Comparison of ENCODE assay signal across 8 cellular contexts in the genomic region with DNA sequence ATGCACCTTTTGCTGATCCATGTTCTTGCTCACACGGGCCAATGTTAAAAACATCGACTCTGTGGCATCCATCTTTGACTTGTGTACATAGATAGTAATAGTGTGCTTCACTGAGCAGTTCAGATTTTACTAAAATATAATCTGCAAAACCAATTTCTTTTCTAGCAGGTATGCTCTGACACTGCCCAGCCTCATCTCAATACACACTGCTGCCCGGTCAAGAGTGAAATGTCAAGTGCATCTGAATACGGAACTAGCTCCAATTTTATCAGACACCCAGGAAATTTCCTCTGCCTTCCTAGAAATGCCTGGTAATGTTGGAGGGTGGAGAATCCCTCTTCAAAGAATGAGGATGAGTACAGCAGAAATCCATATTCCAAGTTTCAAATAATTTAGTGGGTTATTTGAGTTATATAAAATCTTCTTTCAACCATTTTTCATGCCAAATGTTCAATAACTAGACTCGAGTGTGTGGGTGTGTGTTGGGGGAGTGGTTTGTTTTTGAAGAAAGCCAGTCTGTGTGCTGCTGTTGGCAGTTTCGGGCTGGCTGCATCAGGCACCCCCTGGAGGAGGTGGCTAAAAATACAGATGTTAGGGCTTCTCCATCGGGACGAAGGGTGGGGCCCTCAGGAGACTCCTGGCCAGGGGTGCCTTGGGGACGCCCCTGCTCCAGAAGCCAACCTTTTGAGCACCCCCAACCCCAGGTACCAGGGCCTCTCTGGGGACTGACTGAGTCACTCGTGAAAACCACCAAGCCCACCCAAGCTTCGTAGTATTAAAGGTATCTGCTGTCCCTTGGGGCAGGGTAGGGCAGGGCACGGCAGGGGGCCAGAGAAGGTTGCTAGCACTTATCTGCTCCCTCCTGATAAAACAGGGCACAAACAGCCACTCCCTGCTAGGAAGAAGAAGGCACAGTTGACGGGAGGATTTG. TPM values are rescaled to one million over a fixed set of nuclear protein-coding genes. Genes with fewer than 3 reads are reported as not detected.
DNase-seq lines count a peak whose midpoint lies in the region; ATAC-seq, FAIRE-seq and TF ChIP-seq lines count a peak whose summit lies in the region.

No MANE protein-coding gene starts in this region.

- no peak overlapping the region for H3K4me2 ChIP-seq in endothelial cell of umbilical vein (ENCODE audit: insufficient read depth, low read length)

- no peak overlapping the region for H3K4me3 Mint-ChIP-seq in naive thymus-derived CD4-positive, alpha-beta T cell

- peak; percentile 9 to 48 (median 33) for DNase-seq in NCI-H1417 (lab: John Stamatoyannopoulos, UW)
- DNase-seq in NCI-H1417 treated with DMSO at 0.1 percent for 48 hours (lab: John Stamatoyannopoulos, UW): no peak
- DNase-seq in NCI-H2227 treated with DMSO at 0.1 percent for 48 hours (lab: John Stamatoyannopoulos, UW): peak; percentile 33
- no peak for DNase-seq in endothelial cell of umbilical vein (ENCODE audit: low read depth, low spot score)
- no peak for DNase-seq in naive thymus-derived CD4-positive, alpha-beta T cell
- DNase-seq in inferior parietal cortex (ENCODE audit: extremely low spot score): no peak
- DNase-seq in NCI-H69 (lab: John Stamatoyannopoulos, UW): no peak

- no peak overlapping the region for H3K27ac ChIP-seq in endothelial cell of umbilical vein (ENCODE audit: insufficient read depth, low read depth, low read length)
- H3K27ac ChIP-seq in naive thymus-derived CD4-positive, alpha-beta T cell (ENCODE audit: low read depth, low read length): no peak overlapping the region

- H3K4me1 ChIP-seq in endothelial cell of umbilical vein (ENCODE audit: control insufficient read depth, extremely low read depth, insufficient read depth, low read length): peaks cover 11% of the 10 kb centered on the region
- H3K4me1 ChIP-seq in naive thymus-derived CD4-positive, alpha-beta T cell (ENCODE audit: control insufficient read depth in 2 of 2, insufficient read depth in 2 of 2, low read length in 2 of 2): no peaks in the 10 kb centered on the region

- TF ChIP-seq POLR2A in endothelial cell of umbilical vein (IDR thresholded peaks at IDR 0.05; ENCODE audit: low read depth, low read length): no peak

- H3K79me2 ChIP-seq in endothelial cell of umbilical vein (ENCODE audit: control insufficient read depth, insufficient read depth, low read length): peaks cover 100% of the 10 kb centered on the region

- peak; percentile 72 for FAIRE-seq in endothelial cell of umbilical vein (lab: Jason Lieb, UNC)

- TF ChIP-seq CTCF in endothelial cell of umbilical vein (IDR thresholded peaks at IDR 0.05; ENCODE audit: extremely low read depth in 1 of 2, insufficient read depth in 1 of 2, low read depth in 1 of 2, low read length in 2 of 2): peak; percentile 25 to 44

- peaks cover 0 to 10% (median 0%) of the 10 kb centered on the region in 7 donors for H3K4me1 Mint-ChIP-seq in naive thymus-derived CD4-positive, alpha-beta T cell

- no TSS peak for BruUV-seq in endothelial cell of umbilical vein (replicated peaks; lab: Mats Ljungman, UMichigan)

- H3K9me1 ChIP-seq in endothelial cell of umbilical vein (replicated peaks; ENCODE audit: control insufficient read depth, extremely low read depth, insufficient read depth, low read length): no peaks in the 10 kb centered on the region

- H3K36me3 Mint-ChIP-seq in naive thymus-derived CD4-positive, alpha-beta T cell: no peaks in the 10 kb centered on the region

- H3K9me3 ChIP-seq in endothelial cell of umbilical vein (replicated peaks; ENCODE audit: control insufficient read depth, insufficient read depth, low read length): no peaks in the 10 kb centered on the region
- H3K9me3 ChIP-seq in naive thymus-derived CD4-positive, alpha-beta T cell (ENCODE audit: control insufficient read depth in 2 of 3, low read length in 3 of 3): no peaks in the 10 kb centered on the region

- H3K9me3 Mint-ChIP-seq in naive thymus-derived CD4-positive, alpha-beta T cell: peaks cover 0 to under 1% (median 0%) of the 10 kb centered on the region in 11 donors

- no peak overlapping the region for H3K27ac Mint-ChIP-seq in naive thymus-derived CD4-positive, alpha-beta T cell

- POLR2A ChIA-PET in endothelial cell of umbilical vein (lab: Charles Lee): no interaction called here
- POLR2A ChIA-PET in naive thymus-derived CD4-positive, alpha-beta T cell (lab: Charles Lee): no interaction called here

- peaks cover 20 to 66% (median 27%) of the 10 kb centered on the region in 5 donors for H3K27me3 Mint-ChIP-seq in naive thymus-derived CD4-positive, alpha-beta T cell

- H3K4me3 ChIP-seq in endothelial cell of umbilical vein (replicated peaks in 1 of 3; ENCODE audit: insufficient read depth in 1 of 3, low read depth in 1 of 3, low read length in 3 of 3): no peak overlapping the region
- no peak overlapping the region for H3K4me3 ChIP-seq in naive thymus-derived CD4-positive, alpha-beta T cell (ENCODE audit: low read length)

- CTCF ChIA-PET in endothelial cell of umbilical vein (lab: Charles Lee): interaction anchor here (0.9 to 1.8 kb wide), 4 partner anchors 62 to 97 kb away, joined by 4 to 5 read pairs (median 4); no protein-coding TSS in a partner anchor
- CTCF ChIA-PET in naive thymus-derived CD4-positive, alpha-beta T cell (lab: Charles Lee): no interaction called here

- H2AFZ ChIP-seq in endothelial cell of umbilical vein (ENCODE audit: low read depth, low read length): no peak overlapping the region

- no peak overlapping the region for H3K9ac ChIP-seq in endothelial cell of umbilical vein (replicated peaks; ENCODE audit: extremely low read depth, insufficient read depth, low read length)

- intact Hi-C loops in endothelial cell of umbilical vein (cut with micrococcal nuclease): loop anchor here (1.0 kb wide), 1 partner anchor 97 kb away; no protein-coding TSS in a partner anchor
- intact Hi-C loops in naive thymus-derived CD4-positive, alpha-beta T cell (cut with micrococcal nuclease): no loop called here

- H3K36me3 ChIP-seq in endothelial cell of umbilical vein (ENCODE audit: control insufficient read depth in 2 of 2, extremely low read depth in 1 of 2, insufficient read depth in 2 of 2, low read length in 2 of 2): peaks cover 0 to 12% of the 10 kb centered on the region in 2 experiments
- no peaks in the 10 kb centered on the region for H3K36me3 ChIP-seq in naive thymus-derived CD4-positive, alpha-beta T cell (ENCODE audit: control insufficient read depth in 2 of 3, insufficient read depth in 3 of 3, low read length in 3 of 3)

- H4K20me1 ChIP-seq in endothelial cell of umbilical vein (replicated peaks; ENCODE audit: control insufficient read depth, extremely low read depth, insufficient read depth, low read length): peaks cover 4% of the 10 kb centered on the region

- ATAC-seq in naive thymus-derived CD4-positive, alpha-beta T cell: peak; percentile 42
- no peak for ATAC-seq in GM18498 (IDR thresholded peaks at IDR 0.05; ENCODE audit: unreplicated experiment)

- no peaks in the 10 kb centered on the region for H3K27me3 ChIP-seq in endothelial cell of umbilical vein (ENCODE audit: control insufficient read depth in 2 of 2, insufficient read depth in 2 of 2, low read length in 2 of 2)
- no peaks in the 10 kb centered on the region for H3K27me3 ChIP-seq in naive thymus-derived CD4-positive, alpha-beta T cell (ENCODE audit: control insufficient read depth in 2 of 2, insufficient read depth in 2 of 2, low read length in 2 of 2)

- dilution Hi-C loops in endothelial cell of umbilical vein (cut with MboI; ENCODE audit: extremely low pct_ligation_motif_present, low sequenced_read_pairs): no loop called here

TF ChIP-seq in endothelial cell of umbilical vein, 7 proteins besides CTCF, POLR2A, EP300 and RAD21:
- TF ChIP-seq, protein P1, sequence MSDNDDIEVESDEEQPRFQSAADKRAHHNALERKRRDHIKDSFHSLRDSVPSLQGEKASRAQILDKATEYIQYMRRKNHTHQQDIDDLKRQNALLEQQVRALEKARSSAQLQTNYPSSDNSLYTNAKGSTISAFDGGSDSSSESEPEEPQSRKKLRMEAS (IDR thresholded peaks at IDR 0.05; ENCODE audit: insufficient read depth, insufficient read length): no peak
- TF ChIP-seq JUN (IDR thresholded peaks at IDR 0.05; ENCODE audit: borderline replicate concordance, insufficient read depth, insufficient read length, low read depth) (no peak), POLR2AphosphoS5 (IDR thresholded peaks at IDR 0.05; ENCODE audit: insufficient read depth, low read depth, low read length) (no peak), FOS (IDR thresholded peaks at IDR 0.05; ENCODE audit: borderline replicate concordance, insufficient read depth, low read length) (no peak), MYC (IDR thresholded peaks at IDR 0.05; ENCODE audit: low read depth, low read length) (no peak), EZH2 (IDR thresholded peaks at IDR 0.05; ENCODE audit: borderline replicate concordance, low read depth, low read length, severe bottlenecking) (no peak), GATA2 (IDR thresholded peaks at IDR 0.05; ENCODE audit: insufficient read depth, insufficient read length, low read depth, low read length) (no peak)

RNA-seq across cellular contexts. Expression of a gene that starts 15.4 kb away (rescaled TPM):
- total RNA-seq in endothelial cell of umbilical vein: 123 and 128 TPM in 2 replicates
- 118 and 122 TPM in 2 replicates for polyA plus RNA-seq in endothelial cell of umbilical vein
- polyA plus RNA-seq in endothelial cell of umbilical vein (2011; cell fraction: cytosol; rRNA removed): 92.5 and 105 TPM in 2 replicates
- 261 and 283 TPM in 2 replicates for polyA plus RNA-seq in endothelial cell of umbilical vein (2011; cell fraction: nucleus; rRNA removed)
- polyA plus RNA-seq in endothelial cell of umbilical vein (2012): 84.0 and 96.4 TPM in 2 replicates
- 170 and 218 TPM in 2 replicates for polyA minus RNA-seq in endothelial cell of umbilical vein
- 70.6 TPM for polyA minus RNA-seq in endothelial cell of umbilical vein (2011; cell fraction: cytosol; rRNA and poly(A)+ RNA removed)
- 91.2 and 123 TPM in 2 replicates for polyA minus RNA-seq in endothelial cell of umbilical vein (2011; cell fraction: nucleus; rRNA and poly(A)+ RNA removed)
- total RNA-seq in naive thymus-derived CD4-positive, alpha-beta T cell: 10 to 100 TPM in 1 of 5 experiments, 1 to 10 TPM in 3, under 1 TPM in 1; 0.05 to 39.5 (median 2.0) TPM
- under 1 TPM in 1 of 2 donors, not detected in 1; 0.13 TPM for polyA plus RNA-seq in naive thymus-derived CD4-positive, alpha-beta T cell

Comparison
In these comparisons a context has a peak if more than half of its experiments do, and no peak if none do; other contexts are left out.
1. DNase-seq: peak in NCI-H1417 (3 of 3) and NCI-H2227 treated with DMSO at 0.1 percent for 48 hours (single experiment); none in NCI-H1417 treated with DMSO at 0.1 percent for 48 hours (single experiment), endothelial cell of umbilical vein (single experiment), naive thymus-derived CD4-positive, alpha-beta T cell (0 of 9), inferior parietal cortex (single experiment) and NCI-H69 (single experiment).